1 cellular context compared by ENCODE assay signal in the genomic region with DNA sequence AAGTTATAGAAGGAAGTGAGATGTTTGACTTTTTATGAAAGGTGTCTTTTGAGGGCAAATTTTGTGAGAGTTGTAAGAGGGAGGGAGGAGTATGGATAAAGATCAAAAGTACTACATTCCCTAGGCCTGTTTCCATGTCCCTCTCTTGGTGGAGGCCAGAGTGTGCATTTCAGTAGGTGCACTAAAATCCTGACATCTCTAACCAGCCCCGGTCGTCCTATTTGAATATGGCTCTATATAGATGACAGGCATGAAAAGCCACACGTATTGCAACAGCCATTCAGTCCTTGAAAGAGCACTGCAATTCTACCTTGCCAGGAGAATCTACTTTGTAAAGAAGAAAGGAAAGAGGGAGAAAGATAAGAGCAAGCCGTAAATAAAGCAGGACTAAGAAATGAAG.
TF ChIP-seq lines count a peak whose summit lies in the region.

No MANE protein-coding gene starts in this region.

TF ChIP-seq in A549, 52 proteins besides CTCF, POLR2A, EP300 and RAD21:
- no peak for TF ChIP-seq CBX8 (IDR thresholded peaks at IDR 0.05)
- TF ChIP-seq ESRRA (IDR thresholded peaks at IDR 0.05; ENCODE audit: borderline replicate concordance, low read length), result no peak
- TF ChIP-seq CHD2 (IDR thresholded peaks at IDR 0.05; ENCODE audit: low read length, partially characterized antibody), result no peak
- peak; percentile 76; the same call in 1 of the 2 replicates for TF ChIP-seq POLR2AphosphoS2 (conservative IDR thresholded peaks at IDR 0.05; ENCODE audit: low read length)
- TF ChIP-seq SMC3 (IDR thresholded peaks at IDR 0.05), result no peak
- no peak for TF ChIP-seq NPAS2 (CRISPR knock-in tag; IDR thresholded peaks at IDR 0.05; ENCODE audit: borderline replicate concordance)
- TF ChIP-seq ZSCAN20 (CRISPR knock-in tag; IDR thresholded peaks at IDR 0.05), result no peak
- TF ChIP-seq ZC3H11A (IDR thresholded peaks at IDR 0.05), result no peak
